16 cellular contexts compared by ENCODE assay signal in the genomic region with DNA sequence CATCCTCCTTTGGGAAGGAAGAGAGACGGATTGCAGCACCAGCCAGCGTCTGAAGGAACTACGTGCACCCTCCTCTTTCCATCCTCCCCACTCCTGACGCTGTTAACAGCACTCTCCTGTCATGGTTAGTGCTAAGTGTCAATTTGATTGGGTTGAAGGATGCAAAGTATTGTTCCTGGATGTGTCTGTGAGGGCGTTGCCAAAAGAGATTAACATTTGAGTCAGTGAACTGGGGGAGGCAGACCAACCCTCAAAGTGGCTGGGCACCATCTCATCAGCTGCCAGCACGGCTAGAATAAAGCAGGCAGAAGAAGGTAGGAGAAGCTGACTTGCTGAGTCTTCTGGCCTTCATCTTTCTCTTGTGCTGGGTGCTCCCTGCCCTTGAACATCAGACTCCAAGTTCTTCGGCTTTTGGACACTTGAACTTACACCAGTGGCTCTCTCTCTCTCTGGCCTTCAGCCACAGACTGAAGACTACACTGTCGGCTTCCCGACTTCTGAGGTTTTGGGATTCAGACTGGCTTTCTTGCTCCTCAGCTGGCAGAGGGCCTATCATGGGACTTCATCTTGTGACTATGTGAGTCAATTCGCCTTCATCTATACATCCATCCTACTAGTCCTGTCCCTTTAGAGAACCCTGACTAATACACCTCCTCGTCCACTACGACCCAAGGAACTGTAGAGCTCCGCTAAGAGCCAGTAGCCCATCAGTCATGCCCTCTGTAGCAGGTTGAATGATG.
DNase-seq lines count a peak whose midpoint lies in the region; FAIRE-seq and TF ChIP-seq lines count a peak whose summit lies in the region.
"Had no signal": no experiment of that assay in that cellular context is flagged by ENCODE, and none has a peak within 500 bp of the region (broad histone marks: within the 10 kb centered on the region; RNA-seq: fewer than 3 reads in every experiment).

No MANE protein-coding gene starts in this region.

- H2AFZ ChIP-seq in astrocyte (ENCODE audit: low read depth, low read length): no peak overlapping the region

- no peaks in the 10 kb centered on the region for H3K36me3 Mint-ChIP-seq in astrocyte (ENCODE audit: low read depth, unreplicated experiment)
- H3K36me3 Mint-ChIP-seq: CD4-positive, CD25-positive, alpha-beta regulatory T cell had no signal

- DNase-seq in DMS79 treated with DMSO at 0.1 percent for 48 hours (lab: John Stamatoyannopoulos, UW) (peak; percentile 97), NCI-H1436 (lab: John Stamatoyannopoulos, UW) (peak; percentile 30), NCI-H345 treated with DMSO at 0.1 percent for 48 hours (lab: John Stamatoyannopoulos, UW; ENCODE audit: unreplicated experiment) (peak; percentile 43), astrocyte (ENCODE audit: low read depth) (peak; percentile 28), urothelium cell line (ENCODE audit: low spot score) (no peak), uterus (no peak), T-helper 1 cell (no peak), frontal cortex (ENCODE audit: low spot score in 2 of 2) (no peak)
- DNase-seq: CD4-positive, CD25-positive, alpha-beta regulatory T cell; H7; NCI-H1694; NCI-H2171 treated with DMSO at 0.1 percent for 48 hours; NCI-H524; RPMI8226; SIG-M5 had no signal

- no peak for TF ChIP-seq POLR2A in uterus (IDR thresholded peaks at IDR 0.05)

- no peak for TF ChIP-seq CTCF in astrocyte (IDR thresholded peaks at IDR 0.05; ENCODE audit: insufficient read depth, low read depth, low read length)
- TF ChIP-seq CTCF in uterus (IDR thresholded peaks at IDR 0.05): no peak

- FAIRE-seq in astrocyte (lab: Jason Lieb, UNC) (no peak), urothelium cell line (lab: Jason Lieb, UNC) (no peak), frontal cortex (lab: Jason Lieb, UNC) (no peak)

- H3K4me1 ChIP-seq in astrocyte (ENCODE audit: insufficient read depth, low read length) (peaks cover 14% of the 10 kb centered on the region), uterus (peaks cover 7 to 8% of the 10 kb centered on the region in 2 donors)

- intact Hi-C loops in uterus (cut with DNase I; ENCODE audit: low total_unique reads): loop anchor here (10.0 kb wide), 1 partner anchor 137 kb away; no protein-coding TSS in a partner anchor

- H3K9me3 Mint-ChIP-seq in astrocyte (ENCODE audit: unreplicated experiment): peaks cover 1% of the 10 kb centered on the region
- H3K9me3 Mint-ChIP-seq: CD4-positive, CD25-positive, alpha-beta regulatory T cell; T-helper 1 cell treated with Interleukin-12 subunit alpha and Interleukin-12 subunit beta and Interleukin-4 antibody, amounts not matched to agents 30 μg/mL and 1 μg/mL, for 36 hours had no signal

- H3K27ac ChIP-seq in astrocyte (ENCODE audit: low read depth, low read length): no peak overlapping the region
- no peak overlapping the region for H3K27ac ChIP-seq in uterus

- peaks cover 36% of the 10 kb centered on the region for H3K27me3 ChIP-seq in astrocyte (ENCODE audit: insufficient read depth, low read length)
- H3K27me3 ChIP-seq in uterus: no peaks in the 10 kb centered on the region

- H3K9me3 ChIP-seq in astrocyte (ENCODE audit: insufficient read depth, low read depth, low read length): no peaks in the 10 kb centered on the region
- no peaks in the 10 kb centered on the region for H3K9me3 ChIP-seq in uterus

- H3K79me2 ChIP-seq in astrocyte (ENCODE audit: insufficient read depth, low read length): no peaks in the 10 kb centered on the region

- no peaks in the 10 kb centered on the region for H4K20me1 ChIP-seq in astrocyte (ENCODE audit: insufficient read depth, low read length)

- H3K27ac Mint-ChIP-seq in astrocyte (ENCODE audit: unreplicated experiment): no peak overlapping the region
- H3K27ac Mint-ChIP-seq: CD4-positive, CD25-positive, alpha-beta regulatory T cell; T-helper 1 cell treated with Interleukin-12 subunit alpha and Interleukin-12 subunit beta and Interleukin-4 antibody, amounts not matched to agents 30 μg/mL and 1 μg/mL, for 36 hours had no signal

- H3K4me3 Mint-ChIP-seq in astrocyte (ENCODE audit: unreplicated experiment): no peak overlapping the region
- H3K4me3 Mint-ChIP-seq: CD4-positive, CD25-positive, alpha-beta regulatory T cell; T-helper 1 cell treated with Interleukin-12 subunit alpha and Interleukin-12 subunit beta and Interleukin-4 antibody, amounts not matched to agents 30 μg/mL and 1 μg/mL, for 36 hours had no signal

- peaks cover 69% of the 10 kb centered on the region for H3K27me3 Mint-ChIP-seq in astrocyte (ENCODE audit: low read depth, unreplicated experiment)

- no peaks in the 10 kb centered on the region for H3K36me3 ChIP-seq in astrocyte (ENCODE audit: insufficient read depth, low read length)
- no peaks in the 10 kb centered on the region for H3K36me3 ChIP-seq in uterus

- H3K4me2 ChIP-seq in astrocyte (ENCODE audit: low read length): no peak overlapping the region

- H3K4me1 Mint-ChIP-seq in astrocyte (ENCODE audit: low read depth, unreplicated experiment): peaks cover 25% of the 10 kb centered on the region

- no peak overlapping the region for H3K4me3 ChIP-seq in astrocyte (ENCODE audit: insufficient read depth, low read depth, low read length)
- no peak overlapping the region for H3K4me3 ChIP-seq in uterus

- no peak overlapping the region for H3K9ac ChIP-seq in astrocyte (ENCODE audit: low read length)

Comparison
In these comparisons a context has a peak if more than half of its experiments do, and no peak if none do; other contexts are left out.
1. DNase-seq: peak in DMS79 treated with DMSO at 0.1 percent for 48 hours (single experiment), NCI-H1436 (single experiment), NCI-H345 treated with DMSO at 0.1 percent for 48 hours (single experiment) and astrocyte (single experiment); none in urothelium cell line (single experiment), uterus (0 of 2), T-helper 1 cell (0 of 5) and frontal cortex (0 of 2).